In the genomic region with DNA sequence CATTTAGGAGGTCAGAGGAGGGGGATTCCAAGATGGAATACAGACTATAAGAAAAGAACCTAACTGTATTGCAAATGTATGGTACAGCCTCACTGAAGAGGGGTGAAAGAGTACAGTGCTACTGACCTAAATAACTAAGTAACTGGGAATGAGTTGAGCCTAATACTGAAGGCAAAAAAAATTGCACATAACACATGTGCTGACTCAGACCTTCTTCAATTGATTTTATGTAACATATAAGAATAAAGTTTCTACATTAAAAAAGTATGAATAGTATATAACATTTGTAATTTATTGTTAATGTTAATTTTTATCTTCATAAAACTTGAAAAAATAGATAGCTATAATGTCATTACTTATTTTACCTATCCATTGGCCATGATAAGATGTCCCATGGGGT, we compare ENCODE assay signal across 2 cellular contexts.
A peak's percentile ranks its signal among the peaks of the same experiment; 100 is the strongest.
TF ChIP-seq lines count a peak whose summit lies in the region.

No MANE protein-coding gene starts in this region.

TF ChIP-seq in A549, 52 proteins besides CTCF, POLR2A, EP300 and RAD21:
- peak; percentile 18 for TF ChIP-seq MAFK (IDR thresholded peaks at IDR 0.05; ENCODE audit: partially characterized antibody)
- TF ChIP-seq, protein P1, sequence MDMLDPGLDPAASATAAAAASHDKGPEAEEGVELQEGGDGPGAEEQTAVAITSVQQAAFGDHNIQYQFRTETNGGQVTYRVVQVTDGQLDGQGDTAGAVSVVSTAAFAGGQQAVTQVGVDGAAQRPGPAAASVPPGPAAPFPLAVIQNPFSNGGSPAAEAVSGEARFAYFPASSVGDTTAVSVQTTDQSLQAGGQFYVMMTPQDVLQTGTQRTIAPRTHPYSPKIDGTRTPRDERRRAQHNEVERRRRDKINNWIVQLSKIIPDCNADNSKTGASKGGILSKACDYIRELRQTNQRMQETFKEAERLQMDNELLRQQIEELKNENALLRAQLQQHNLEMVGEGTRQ (IDR thresholded peaks at IDR 0.05): no peak
- TF ChIP-seq NPAS2 (CRISPR knock-in tag; IDR thresholded peaks at IDR 0.05; ENCODE audit: borderline replicate concordance): no peak
TF ChIP-seq in A549: peak in this region for 1.

TF ChIP-seq in K562, 482 proteins besides CTCF, POLR2A, EP300 and RAD21:
- TF ChIP-seq CBX8 (IDR thresholded peaks at IDR 0.05; ENCODE audit: borderline replicate concordance, extremely low read depth, low read depth, low read length, poor library complexity, severe bottlenecking) (no peak), BCOR (IDR thresholded peaks at IDR 0.05) (no peak), L3MBTL2 (IDR thresholded peaks at IDR 0.05) (no peak), ZNF316 (IDR thresholded peaks at IDR 0.05) (peak; percentile 26; the same call in 1 of the 2 replicates), GABPB1 (CRISPR knock-in tag; IDR thresholded peaks at IDR 0.05) (no peak), ARID2 (IDR thresholded peaks at IDR 0.05) (no peak)
